In genomic region chr19:39828634-39829032, GRCh38 we compare ENCODE assay signal across 19 cellular contexts. TPM values are rescaled to one million over a fixed set of nuclear protein-coding genes. Genes with fewer than 3 reads are reported as not detected.
DNase-seq lines count a peak whose midpoint lies in the region; ATAC-seq and TF ChIP-seq lines count a peak whose summit lies in the region.
"Had no signal": no experiment of that assay in that cellular context is flagged by ENCODE, and none has a peak within 500 bp of the region (broad histone marks: within the 10 kb centered on the region; RNA-seq: fewer than 3 reads in every experiment).

No MANE protein-coding gene starts in this region.

- intact Hi-C loops in activated CD4-positive, alpha-beta T cell treated with anti-CD3 and anti-CD28 coated beads for 36 hours (cut with DNase I, micrococcal nuclease): no loop called here
- intact Hi-C loops in gastrocnemius medialis (cut with DNase I; ENCODE audit: low total_unique reads): loop anchor here (10.0 kb wide), 1 partner anchor 436 kb away; no protein-coding TSS in a partner anchor

- no peaks in the 10 kb centered on the region for H3K9me3 ChIP-seq in gastrocnemius medialis
- H3K9me3 ChIP-seq: ascending aorta, Caco-2, colonic mucosa, heart left ventricle, mucosa of descending colon, thoracic aorta had no signal

- H3K9me3 Mint-ChIP-seq in activated CD4-positive, alpha-beta T cell treated with anti-CD3 and anti-CD28 coated beads for 36 hours (ENCODE audit: low read depth): no peaks in the 10 kb centered on the region
- no peaks in the 10 kb centered on the region for H3K9me3 Mint-ChIP-seq in activated naive CD8-positive, alpha-beta T cell treated with anti-CD3 and anti-CD28 coated beads for 36 hours
- H3K9me3 Mint-ChIP-seq: activated CD4-positive, alpha-beta T cell treated with anti-CD3 and anti-CD28 coated beads, Interleukin-2, amount 10 ng/mL, durations not matched to agents 24 days and 14 days had no signal

- no peak for TF ChIP-seq POLR2A in gastrocnemius medialis (IDR thresholded peaks at IDR 0.05)

- H3K27me3 ChIP-seq in gastrocnemius medialis: no peaks in the 10 kb centered on the region
- H3K27me3 ChIP-seq: ascending aorta, colonic mucosa, heart left ventricle had no signal

- no peak for ATAC-seq in activated CD4-positive, alpha-beta T cell treated with anti-CD3 and anti-CD28 coated beads for 36 hours
- no peak for ATAC-seq in gastrocnemius medialis
- ATAC-seq: heart left ventricle, mucosa of descending colon had no signal

- H3K4me3 Mint-ChIP-seq in activated CD4-positive, alpha-beta T cell treated with anti-CD3 and anti-CD28 coated beads for 36 hours: no peak overlapping the region
- H3K4me3 Mint-ChIP-seq in activated naive CD8-positive, alpha-beta T cell treated with anti-CD3 and anti-CD28 coated beads for 36 hours: no peak overlapping the region
- H3K4me3 Mint-ChIP-seq: activated CD4-positive, alpha-beta T cell treated with anti-CD3 and anti-CD28 coated beads, Interleukin-2, amount 10 ng/mL, durations not matched to agents 24 days and 14 days had no signal

- H3K27ac Mint-ChIP-seq in activated CD4-positive, alpha-beta T cell treated with anti-CD3 and anti-CD28 coated beads for 36 hours: peak overlapping the region; percentile 28
- peak overlapping the region; percentile 51 for H3K27ac Mint-ChIP-seq in activated naive CD8-positive, alpha-beta T cell treated with anti-CD3 and anti-CD28 coated beads for 36 hours

- H3K27me3 Mint-ChIP-seq in activated CD4-positive, alpha-beta T cell treated with anti-CD3 and anti-CD28 coated beads for 36 hours: no peaks in the 10 kb centered on the region
- H3K27me3 Mint-ChIP-seq in activated naive CD8-positive, alpha-beta T cell treated with anti-CD3 and anti-CD28 coated beads for 36 hours: no peaks in the 10 kb centered on the region
- H3K27me3 Mint-ChIP-seq: activated CD4-positive, alpha-beta T cell treated with anti-CD3 and anti-CD28 coated beads, Interleukin-2, amount 10 ng/mL, durations not matched to agents 24 days and 14 days had no signal

- in situ Hi-C loops in gastrocnemius medialis (cut with MboI; ENCODE audit: low sequenced_read_pairs in 4 of 4): loop anchor here in 2 of 4 donors (25.0 kb wide), 2 partner anchors 291 to 391 kb away; partner anchors contain the start of genes RPS16 (in 2 of the 2), SUPT5H (in 2 of the 2), EID2 (in 1 of the 2) and EID2B (in 1 of the 2)

- TF ChIP-seq CTCF in gastrocnemius medialis (IDR thresholded peaks at IDR 0.05 in 4 of 5, conservative IDR thresholded peaks at IDR 0.05 in 1 of 5): no peak

- H3K36me3 Mint-ChIP-seq in activated CD4-positive, alpha-beta T cell treated with anti-CD3 and anti-CD28 coated beads for 36 hours (ENCODE audit: low read depth): peaks cover 45% of the 10 kb centered on the region
- H3K36me3 Mint-ChIP-seq in activated naive CD8-positive, alpha-beta T cell treated with anti-CD3 and anti-CD28 coated beads for 36 hours: peaks cover 37% of the 10 kb centered on the region

- peaks cover 36 to 58% of the 10 kb centered on the region in 2 donors for H3K4me1 ChIP-seq in gastrocnemius medialis
- H3K4me1 ChIP-seq: Caco-2 had no signal

- H3K36me3 ChIP-seq in gastrocnemius medialis: peaks cover 0 to 55% of the 10 kb centered on the region in 2 donors

- H3K4me1 Mint-ChIP-seq in activated CD4-positive, alpha-beta T cell treated with anti-CD3 and anti-CD28 coated beads for 36 hours: peaks cover 22% of the 10 kb centered on the region
- H3K4me1 Mint-ChIP-seq in activated naive CD8-positive, alpha-beta T cell treated with anti-CD3 and anti-CD28 coated beads for 36 hours: peaks cover 28% of the 10 kb centered on the region

- POLR2A ChIA-PET in activated CD4-positive, alpha-beta T cell treated with anti-CD3 and anti-CD28 coated beads for 36 hours (lab: Charles Lee): no interaction called here

- peak overlapping the region; percentile 38 to 99 (median 71) for H3K27ac ChIP-seq in gastrocnemius medialis
- H3K27ac ChIP-seq: ascending aorta, colonic mucosa, thoracic aorta had no signal

- no peak for DNase-seq in activated CD4-positive, alpha-beta T cell treated with anti-CD3 and anti-CD28 coated beads for 36 hours
- DNase-seq in activated CD4-positive, alpha-beta T cell treated with anti-CD3 and anti-CD28 coated beads for 4 hours: no peak
- DNase-seq in NOMO-1 treated with DMSO at 0.1 percent for 48 hours (lab: John Stamatoyannopoulos, UW; ENCODE audit: unreplicated experiment) (peak; percentile 82), gastrocnemius medialis (no peak), DMS79 (lab: John Stamatoyannopoulos, UW) (no peak), DMS79 treated with DMSO at 0.1 percent for 48 hours (lab: John Stamatoyannopoulos, UW) (no peak), ecto neural progenitor cell (ENCODE audit: low spot score) (no peak)
- DNase-seq in activated naive CD8-positive, alpha-beta T cell treated with anti-CD3 and anti-CD28 coated beads for 36 hours: no peak
- DNase-seq: activated CD4-positive, alpha-beta T cell treated with anti-CD3 and anti-CD28 coated beads, Interleukin-2, amount 10 ng/mL, durations not matched to agents 24 days and 14 days; Caco-2; colonic mucosa; GF-D8; heart left ventricle; mucosa of descending colon; NCI-H446 treated with DMSO at 0.1 percent for 48 hours had no signal

- no peak overlapping the region for H3K4me3 ChIP-seq in gastrocnemius medialis
- H3K4me3 ChIP-seq: ascending aorta, colonic mucosa, heart left ventricle, mucosa of descending colon, thoracic aorta had no signal

- CTCF ChIA-PET in activated CD4-positive, alpha-beta T cell treated with anti-CD3 and anti-CD28 coated beads for 36 hours (lab: Charles Lee): interaction anchor here (1.1 kb wide), 1 partner anchor 17 kb away, joined by 5 read pairs; no protein-coding TSS in a partner anchor

RNA-seq across cellular contexts. Expression of gene DYRK1B, which starts 5.3 kb away (rescaled TPM):
- total RNA-seq in activated CD4-positive, alpha-beta T cell treated with anti-CD3 and anti-CD28 coated beads for 36 hours: 1 to 10 TPM; 4.8 to 6.9 TPM
- total RNA-seq in activated naive CD8-positive, alpha-beta T cell treated with anti-CD3 and anti-CD28 coated beads for 36 hours: 1 to 10 TPM; 3.8 to 4.9 TPM
- 10 to 100 TPM; 39.6 to 68.7 (median 61.8) TPM for total RNA-seq in gastrocnemius medialis

RNA-seq across cellular contexts. Expression of gene FBL, which starts 17.5 kb away (rescaled TPM):
- 100 to 1,000 TPM; 742 to 890 TPM for total RNA-seq in activated CD4-positive, alpha-beta T cell treated with anti-CD3 and anti-CD28 coated beads for 36 hours
- 100 to 1,000 TPM; 925 to 936 TPM for total RNA-seq in activated naive CD8-positive, alpha-beta T cell treated with anti-CD3 and anti-CD28 coated beads for 36 hours
- total RNA-seq in gastrocnemius medialis: 10 to 100 TPM; 40.4 to 79.4 (median 67.0) TPM

RNA-seq across cellular contexts. Expression of gene LEUTX, which starts 50.0 kb away (rescaled TPM):
- not detected for total RNA-seq in activated CD4-positive, alpha-beta T cell treated with anti-CD3 and anti-CD28 coated beads for 36 hours
- total RNA-seq in activated naive CD8-positive, alpha-beta T cell treated with anti-CD3 and anti-CD28 coated beads for 36 hours: not detected
- not detected for total RNA-seq in gastrocnemius medialis
- total RNA-seq: A673; activated CD4-positive, alpha-beta T cell treated with anti-CD3 and anti-CD28 coated beads, Interleukin-2, amount 10 ng/mL, durations not matched to agents 24 days and 14 days; ascending aorta; Caco-2; colonic mucosa; heart left ventricle; kidney epithelial cell; mucosa of descending colon; thoracic aorta had no signal

Comparison
In these comparisons a context has a peak if more than half of its experiments do, and no peak if none do; other contexts are left out.
1. RNA of gene DYRK1B, which starts 5.3 kb away (total RNA-seq): 39.6 to 68.7 TPM in gastrocnemius medialis; 4.8 to 6.9 TPM in activated CD4-positive, alpha-beta T cell treated with anti-CD3 and anti-CD28 coated beads for 36 hours and 3.8 to 4.9 TPM in activated naive CD8-positive, alpha-beta T cell treated with anti-CD3 and anti-CD28 coated beads for 36 hours; every median in the first group is over 4 times any median in the second.
2. RNA of gene FBL, which starts 17.5 kb away (total RNA-seq): 925 to 936 TPM in activated naive CD8-positive, alpha-beta T cell treated with anti-CD3 and anti-CD28 coated beads for 36 hours and 742 to 890 TPM in activated CD4-positive, alpha-beta T cell treated with anti-CD3 and anti-CD28 coated beads for 36 hours; 40.4 to 79.4 TPM in gastrocnemius medialis; every median in the first group is over 4 times any median in the second.